8 cellular contexts compared by ENCODE assay signal in genomic region chr6:20213271-20213798, GRCh38. TPM values are rescaled to one million over a fixed set of nuclear protein-coding genes. Genes with fewer than 3 reads are reported as not detected.
DNase-seq lines count a peak whose midpoint lies in the region; ATAC-seq, FAIRE-seq and TF ChIP-seq lines count a peak whose summit lies in the region.

No MANE protein-coding gene starts in this region.

- intact Hi-C loops in dendritic cell treated with granulocyte-macrophage colony-stimulating factor and Interleukin-4, amounts not matched to agents 40 ng/mL and 50 ng/mL, for 4 days (cut with micrococcal nuclease) = loop anchor here (2.0 to 10.0 kb wide), 5 partner anchors 44 to 321 kb away; partner anchors contain the start of genes CDKAL1 and E2F3

- peak overlapping the region; percentile 81 for H3K4me3 Mint-ChIP-seq in dendritic cell treated with granulocyte-macrophage colony-stimulating factor and Interleukin-4, amounts not matched to agents 40 ng/mL and 50 ng/mL, for 4 days
- H3K4me3 Mint-ChIP-seq in neural progenitor cell = peak overlapping the region; percentile 93

- H3K4me2 ChIP-seq in OCI-LY1 (ENCODE audit: low read length) (peak overlapping the region; percentile 62; the same call in 1 of the 2 replicates), neural progenitor cell (peak overlapping the region; percentile 88)

- H3K36me3 Mint-ChIP-seq in dendritic cell treated with granulocyte-macrophage colony-stimulating factor and Interleukin-4, amounts not matched to agents 40 ng/mL and 50 ng/mL, for 4 days (ENCODE audit: low read depth) = peaks cover 9% of the 10 kb centered on the region
- H3K36me3 Mint-ChIP-seq in neural progenitor cell = no peaks in the 10 kb centered on the region

- FAIRE-seq in H54 (lab: Jason Lieb, UNC) = no peak

- no peak overlapping the region for H3K27ac ChIP-seq in OCI-LY1 (ENCODE audit: low read depth, low read length, poor library complexity, severe bottlenecking)
- H3K27ac ChIP-seq in neural progenitor cell = no peak overlapping the region

- no peaks in the 10 kb centered on the region for H3K9me3 Mint-ChIP-seq in dendritic cell treated with granulocyte-macrophage colony-stimulating factor and Interleukin-4, amounts not matched to agents 40 ng/mL and 50 ng/mL, for 4 days
- H3K9me3 Mint-ChIP-seq in neural progenitor cell = no peaks in the 10 kb centered on the region

- TF ChIP-seq POLR2A in H54 (IDR thresholded peaks at IDR 0.05; ENCODE audit: low read depth, low read length) = no peak

- TF ChIP-seq CTCF in GM06990 (IDR thresholded peaks at IDR 0.05; ENCODE audit: insufficient read depth, low read length, poor library complexity, severe bottlenecking) = no peak
- no peak for TF ChIP-seq CTCF in OCI-LY1 (IDR thresholded peaks at IDR 0.05; ENCODE audit: low read length)
- TF ChIP-seq CTCF in neural progenitor cell (IDR thresholded peaks at IDR 0.05) = no peak

- DNase-seq in GM06990 (ENCODE audit: extremely low read depth, insufficient read length) (no peak), neural progenitor cell (ENCODE audit: low spot score) (no peak), NCI-H2227 treated with DMSO at 0.1 percent for 48 hours (lab: John Stamatoyannopoulos, UW) (no peak), dedifferentiated amniotic fluid mesenchymal stem cell (ENCODE audit: extremely low spot score) (no peak), H54 (ENCODE audit: insufficient read length, low spot score) (no peak), left lobe of liver (ENCODE audit: low spot score) (no peak)

- H3F3A ChIP-seq in OCI-LY1 (ENCODE audit: insufficient read depth, low read length) (no peaks in the 10 kb centered on the region), neural progenitor cell (ENCODE audit: low read depth) (peaks cover 20% of the 10 kb centered on the region)

- H2AFZ ChIP-seq in OCI-LY1 (ENCODE audit: low read length) (no peak overlapping the region), neural progenitor cell (replicated peaks) (peak overlapping the region; percentile 91)

- no peaks in the 10 kb centered on the region for H3K36me3 ChIP-seq in GM06990 (ENCODE audit: control insufficient read depth, insufficient read depth, low read length)
- no peaks in the 10 kb centered on the region for H3K36me3 ChIP-seq in OCI-LY1 (ENCODE audit: insufficient read depth, low read length)
- no peaks in the 10 kb centered on the region for H3K36me3 ChIP-seq in neural progenitor cell

- no peaks in the 10 kb centered on the region for H4K20me1 ChIP-seq in OCI-LY1 (ENCODE audit: insufficient read depth, low read length)
- no peaks in the 10 kb centered on the region for H4K20me1 ChIP-seq in neural progenitor cell (ENCODE audit: low read depth)

- no peaks in the 10 kb centered on the region for H3K4me1 ChIP-seq in OCI-LY1 (ENCODE audit: insufficient read depth, low read length, severe bottlenecking)
- H3K4me1 ChIP-seq in neural progenitor cell = peaks cover 21% of the 10 kb centered on the region

- ATAC-seq in left lobe of liver = no peak

- no peaks in the 10 kb centered on the region for H3K27me3 Mint-ChIP-seq in dendritic cell treated with granulocyte-macrophage colony-stimulating factor and Interleukin-4, amounts not matched to agents 40 ng/mL and 50 ng/mL, for 4 days
- peaks cover 21% of the 10 kb centered on the region for H3K27me3 Mint-ChIP-seq in neural progenitor cell (ENCODE audit: insufficient read depth, low read depth)

- H3K4me1 Mint-ChIP-seq in dendritic cell treated with granulocyte-macrophage colony-stimulating factor and Interleukin-4, amounts not matched to agents 40 ng/mL and 50 ng/mL, for 4 days (ENCODE audit: low read depth) = peaks cover 38% of the 10 kb centered on the region
- peaks cover 19% of the 10 kb centered on the region for H3K4me1 Mint-ChIP-seq in neural progenitor cell

- H3K27ac Mint-ChIP-seq in dendritic cell treated with granulocyte-macrophage colony-stimulating factor and Interleukin-4, amounts not matched to agents 40 ng/mL and 50 ng/mL, for 4 days = peak overlapping the region; percentile 97
- H3K27ac Mint-ChIP-seq in neural progenitor cell = no peak overlapping the region

- H3K9me3 ChIP-seq in OCI-LY1 (ENCODE audit: low read length) (no peaks in the 10 kb centered on the region), neural progenitor cell (ENCODE audit: low read depth) (no peaks in the 10 kb centered on the region)

- H3K79me2 ChIP-seq in OCI-LY1 (ENCODE audit: insufficient read depth, low read length) = no peaks in the 10 kb centered on the region
- no peaks in the 10 kb centered on the region for H3K79me2 ChIP-seq in neural progenitor cell (ENCODE audit: low read depth)

- H3K9ac ChIP-seq in OCI-LY1 (ENCODE audit: low read length) = no peak overlapping the region
- H3K9ac ChIP-seq in neural progenitor cell = no peak overlapping the region

- no peaks in the 10 kb centered on the region for H3K9me2 ChIP-seq in OCI-LY1 (ENCODE audit: low read depth, low read length)

- H3K4me3 ChIP-seq in GM06990 (replicated peaks; ENCODE audit: low read depth, low read length) (peak overlapping the region; percentile 77), OCI-LY1 (ENCODE audit: low read depth, low read length, poor library complexity, severe bottlenecking) (peak overlapping the region; percentile 46), neural progenitor cell (peak overlapping the region; percentile 66)

- H3K27me3 ChIP-seq in GM06990 (replicated peaks; ENCODE audit: control insufficient read depth, insufficient read depth, low read length) = no peaks in the 10 kb centered on the region
- no peaks in the 10 kb centered on the region for H3K27me3 ChIP-seq in OCI-LY1 (ENCODE audit: insufficient read depth, low read length)
- H3K27me3 ChIP-seq in neural progenitor cell = peaks cover 63% of the 10 kb centered on the region

RNA-seq across cellular contexts. Expression of gene MBOAT1, which starts 1.1 kb away (rescaled TPM):
- total RNA-seq in neural progenitor cell (ENCODE audit: low replicate concordance) (0.45 and 1.1 TPM in 2 replicates), left lobe of liver (4.6 TPM)
